ENCODE assay signal across 1 cellular context in genomic region chr15:44853304-44853950, GRCh38.
TF ChIP-seq lines count a peak whose summit lies in the region.

No MANE protein-coding gene starts in this region.

TF ChIP-seq in HepG2, 621 proteins besides CTCF, POLR2A, EP300 and RAD21 (continued from another document):
- TF ChIP-seq TCF7 (IDR thresholded peaks at IDR 0.05; ENCODE audit: low read depth) (0 out of 2 replicates have a peak, but pooled peaks have one; percentile 6), ZNF646 (CRISPR knock-in tag; IDR thresholded peaks at IDR 0.05) (peak; percentile 24; the same call in 1 of the 2 replicates), ERF (CRISPR knock-in tag; IDR thresholded peaks at IDR 0.05) (peak; percentile 24; the same call in 1 of the 2 replicates), PPARG (CRISPR knock-in tag; conservative IDR thresholded peaks at IDR 0.05) (peak; percentile 68), SMC3 (IDR thresholded peaks at IDR 0.05; ENCODE audit: low read length) (peak; percentile 94)
